Comparison of ENCODE assay signal across 7 cellular contexts in the genomic region with DNA sequence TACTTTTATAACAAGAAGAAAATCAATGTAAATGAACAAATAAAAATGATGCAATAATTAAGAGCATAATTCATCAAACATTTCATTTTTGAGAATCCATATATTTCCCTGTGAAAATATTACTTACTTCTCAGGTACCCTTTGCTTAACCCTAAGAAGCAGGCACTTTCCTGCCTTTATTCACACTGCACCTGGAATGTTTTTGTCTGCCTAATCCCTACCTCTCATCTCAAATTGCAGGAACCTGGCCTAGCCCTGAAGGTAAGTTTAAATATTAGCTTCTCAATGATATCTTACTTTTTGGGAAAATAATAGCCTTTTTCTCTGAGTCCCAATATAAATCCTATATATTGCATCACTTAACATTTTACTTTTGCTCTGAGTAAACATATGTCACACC.
"Had no signal": no experiment of that assay in that cellular context is flagged by ENCODE, and none has a peak within 500 bp of the region (broad histone marks: within the 10 kb centered on the region; RNA-seq: fewer than 3 reads in every experiment).

No MANE protein-coding gene starts in this region.

- H3K36me3 Mint-ChIP-seq: IgD-negative memory B cell had no signal

- DNase-seq: GM23248, H9, HCEC 1CT, KBM-7 had no signal

- H3K27ac Mint-ChIP-seq: IgD-negative memory B cell had no signal

- H3K9ac ChIP-seq: GM23248, KMS-11 had no signal

- FAIRE-seq: HTR-8/SVneo had no signal

- H3K9me3 Mint-ChIP-seq: H9, IgD-negative memory B cell had no signal

- H3K27ac ChIP-seq: GM23248, KMS-11 had no signal

- H3K4me3 ChIP-seq: GM23248 had no signal

- H3K4me3 Mint-ChIP-seq: H9, IgD-negative memory B cell had no signal

- H2AFZ ChIP-seq: GM23248 had no signal

- H3K4me2 ChIP-seq: KMS-11 had no signal
